Comparison of ENCODE assay signal across 8 cellular contexts in the genomic region with DNA sequence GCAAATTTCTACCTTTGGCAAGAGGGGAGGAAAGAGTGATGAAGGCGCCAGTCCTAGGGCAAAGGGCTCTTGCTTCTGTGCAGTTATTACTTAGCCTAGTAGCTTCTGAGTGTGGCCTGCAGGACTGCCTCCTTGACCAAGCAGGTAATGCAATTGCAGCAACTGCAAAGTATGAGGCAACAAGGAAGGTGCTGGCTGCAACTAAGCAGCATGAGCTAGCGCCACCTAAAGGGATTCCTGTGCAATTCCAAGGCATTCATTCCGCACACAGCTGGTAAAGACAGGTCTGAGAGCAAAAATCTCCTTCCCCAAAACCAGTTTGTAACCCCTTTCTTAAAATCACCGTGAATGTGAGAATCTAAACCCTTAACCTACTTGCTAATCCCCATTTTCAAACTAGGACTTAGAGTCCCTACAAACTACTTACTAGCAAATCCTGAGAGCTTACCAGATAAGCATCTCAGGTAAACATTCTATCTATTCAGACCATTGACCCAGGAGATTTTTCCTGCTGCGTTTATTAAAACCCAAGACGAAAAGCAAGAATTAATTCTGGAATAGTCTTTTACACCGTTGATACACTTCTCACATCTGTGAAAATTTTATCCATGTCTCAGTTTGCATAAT.
DNase-seq lines count a peak whose midpoint lies in the region; ATAC-seq, FAIRE-seq and TF ChIP-seq lines count a peak whose summit lies in the region.

No MANE protein-coding gene starts in this region.

- no peaks in the 10 kb centered on the region for H4K20me1 ChIP-seq in OCI-LY1 (ENCODE audit: insufficient read depth, low read length)

- H3K27me3 ChIP-seq in OCI-LY1 (ENCODE audit: insufficient read depth, low read length) = no peaks in the 10 kb centered on the region
- no peaks in the 10 kb centered on the region for H3K27me3 ChIP-seq in ovary
- H3K27me3 ChIP-seq in stomach = peaks cover 0 to 11% (median 0%) of the 10 kb centered on the region in 3 donors

- DNase-seq in AG10803 (ENCODE audit: low read depth) = no peak
- DNase-seq in H54 (ENCODE audit: insufficient read length, low spot score) = peak; percentile 9
- peak; percentile 10 for DNase-seq in glomerular visceral epithelial cell (ENCODE audit: extremely low spot score)
- no peak for DNase-seq in ovary
- no peak for DNase-seq in nucleus accumbens (lab: John Stamatoyannopoulos, UW)
- DNase-seq in stomach = no peak

- H3K4me1 ChIP-seq in OCI-LY1 (ENCODE audit: insufficient read depth, low read length, severe bottlenecking) (no peaks in the 10 kb centered on the region), ovary (ENCODE audit: insufficient read depth) (no peaks in the 10 kb centered on the region), stomach (peaks cover 0 to 18% (median 0%) of the 10 kb centered on the region in 4 donors)

- no peak for TF ChIP-seq POLR2A in H54 (IDR thresholded peaks at IDR 0.05; ENCODE audit: low read depth, low read length)
- no peak for TF ChIP-seq POLR2A in ovary (IDR thresholded peaks at IDR 0.05)
- TF ChIP-seq POLR2A in stomach (IDR thresholded peaks at IDR 0.05) = no peak

- H3K27ac ChIP-seq in OCI-LY1 (ENCODE audit: low read depth, low read length, poor library complexity, severe bottlenecking) (no peak overlapping the region), ovary (no peak overlapping the region), stomach (no peak overlapping the region)

- H3K9me2 ChIP-seq in OCI-LY1 (ENCODE audit: low read depth, low read length) = no peaks in the 10 kb centered on the region

- no peak overlapping the region for H3K4me3 ChIP-seq in AG10803 (ENCODE audit: low read length)
- no peak overlapping the region for H3K4me3 ChIP-seq in OCI-LY1 (ENCODE audit: low read depth, low read length, poor library complexity, severe bottlenecking)
- H3K4me3 ChIP-seq in ovary = no peak overlapping the region
- H3K4me3 ChIP-seq in stomach = no peak overlapping the region

- 63 to 70% (median 63%) methylated on average over 7 of the region's 7 CpGs for WGBS in ovary, 3 donors
- WGBS in stomach, 5 donors = 40 to 59% (median 49%) methylated on average over 7 of the region's 7 CpGs

- intact Hi-C loops in ovary (cut with DNase I) (no loop called here), stomach (cut with DNase I; ENCODE audit: low total_unique reads) (no loop called here)

- no peak overlapping the region for H2AFZ ChIP-seq in OCI-LY1 (ENCODE audit: low read length)

- H3F3A ChIP-seq in OCI-LY1 (ENCODE audit: insufficient read depth, low read length) = no peaks in the 10 kb centered on the region

- TF ChIP-seq EP300 in ovary (IDR thresholded peaks at IDR 0.05) (no peak), stomach (IDR thresholded peaks at IDR 0.05) (no peak)

- ATAC-seq in HG03039 (IDR thresholded peaks at IDR 0.05; ENCODE audit: unreplicated experiment) = no peak

- H3K9ac ChIP-seq in OCI-LY1 (ENCODE audit: low read length) = no peak overlapping the region

- no peaks in the 10 kb centered on the region for H3K79me2 ChIP-seq in OCI-LY1 (ENCODE audit: insufficient read depth, low read length)

- H3K4me2 ChIP-seq in OCI-LY1 (ENCODE audit: low read length) = no peak overlapping the region

- H3K9me3 ChIP-seq in OCI-LY1 (ENCODE audit: low read length) (no peaks in the 10 kb centered on the region), ovary (no peaks in the 10 kb centered on the region), stomach (peaks cover 0 to 9% (median 4%) of the 10 kb centered on the region in 4 donors)

- H3K36me3 ChIP-seq in OCI-LY1 (ENCODE audit: insufficient read depth, low read length) = no peaks in the 10 kb centered on the region
- H3K36me3 ChIP-seq in ovary = no peaks in the 10 kb centered on the region
- H3K36me3 ChIP-seq in stomach = no peaks in the 10 kb centered on the region

- FAIRE-seq in H54 (lab: Jason Lieb, UNC) = peak; percentile 92

- TF ChIP-seq CTCF in AG10803 (conservative IDR thresholded peaks at IDR 0.05; ENCODE audit: low read length) (peak; percentile 42), OCI-LY1 (IDR thresholded peaks at IDR 0.05; ENCODE audit: low read length) (peak; percentile 60), ovary (IDR thresholded peaks at IDR 0.05) (no peak), stomach (IDR thresholded peaks at IDR 0.05) (no peak)

Comparison
In these comparisons a context has a peak if more than half of its experiments do, and no peak if none do; other contexts are left out.
1. DNase-seq: peak in H54 (single experiment) and glomerular visceral epithelial cell (single experiment); none in AG10803 (single experiment), ovary (0 of 5), nucleus accumbens (0 of 56) and stomach (single experiment).
2. CTCF ChIP-seq: peak in AG10803 (single experiment) and OCI-LY1 (single experiment); none in ovary (0 of 3) and stomach (0 of 7).